ENCODE assay signal across 1 cellular context in the genomic region with DNA sequence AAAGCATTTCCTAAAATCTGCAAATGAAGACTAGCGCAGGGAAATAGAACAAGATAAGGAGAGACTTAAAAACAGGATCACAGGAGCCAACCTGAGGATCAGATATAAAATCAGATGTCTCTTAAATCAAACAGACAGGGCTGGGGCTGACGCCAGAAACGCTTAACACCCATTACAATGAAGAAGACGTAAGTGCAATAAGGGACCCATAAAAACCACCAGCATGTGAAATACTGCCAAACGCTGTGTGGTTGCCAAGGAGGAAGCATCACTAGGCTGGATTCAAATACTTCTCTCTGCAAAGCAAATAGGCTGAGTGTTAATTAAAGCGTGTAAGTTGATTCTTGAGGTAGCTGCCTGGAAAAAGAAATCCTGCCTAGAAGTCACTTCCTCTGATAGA.
TF ChIP-seq lines count a peak whose summit lies in the region.

No MANE protein-coding gene starts in this region.

TF ChIP-seq in HEK293, 187 proteins besides CTCF, POLR2A, EP300 and RAD21 (continued from another document):
- no peak for TF ChIP-seq RBAK (tag by site-specific recombination; IDR thresholded peaks at IDR 0.05)
- TF ChIP-seq ZNF792 (tag by site-specific recombination; IDR thresholded peaks at IDR 0.05): no peak
- TF ChIP-seq, protein P1, sequence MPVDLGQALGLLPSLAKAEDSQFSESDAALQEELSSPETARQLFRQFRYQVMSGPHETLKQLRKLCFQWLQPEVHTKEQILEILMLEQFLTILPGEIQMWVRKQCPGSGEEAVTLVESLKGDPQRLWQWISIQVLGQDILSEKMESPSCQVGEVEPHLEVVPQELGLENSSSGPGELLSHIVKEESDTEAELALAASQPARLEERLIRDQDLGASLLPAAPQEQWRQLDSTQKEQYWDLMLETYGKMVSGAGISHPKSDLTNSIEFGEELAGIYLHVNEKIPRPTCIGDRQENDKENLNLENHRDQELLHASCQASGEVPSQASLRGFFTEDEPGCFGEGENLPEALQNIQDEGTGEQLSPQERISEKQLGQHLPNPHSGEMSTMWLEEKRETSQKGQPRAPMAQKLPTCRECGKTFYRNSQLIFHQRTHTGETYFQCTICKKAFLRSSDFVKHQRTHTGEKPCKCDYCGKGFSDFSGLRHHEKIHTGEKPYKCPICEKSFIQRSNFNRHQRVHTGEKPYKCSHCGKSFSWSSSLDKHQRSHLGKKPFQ (tag by site-specific recombination; IDR thresholded peaks at IDR 0.05): no peak
- peak; percentile 66; the same call in 1 of the 2 replicates for TF ChIP-seq BCL11A (tag by site-specific recombination; IDR thresholded peaks at IDR 0.05; ENCODE audit: low read depth)
- TF ChIP-seq, protein P2, sequence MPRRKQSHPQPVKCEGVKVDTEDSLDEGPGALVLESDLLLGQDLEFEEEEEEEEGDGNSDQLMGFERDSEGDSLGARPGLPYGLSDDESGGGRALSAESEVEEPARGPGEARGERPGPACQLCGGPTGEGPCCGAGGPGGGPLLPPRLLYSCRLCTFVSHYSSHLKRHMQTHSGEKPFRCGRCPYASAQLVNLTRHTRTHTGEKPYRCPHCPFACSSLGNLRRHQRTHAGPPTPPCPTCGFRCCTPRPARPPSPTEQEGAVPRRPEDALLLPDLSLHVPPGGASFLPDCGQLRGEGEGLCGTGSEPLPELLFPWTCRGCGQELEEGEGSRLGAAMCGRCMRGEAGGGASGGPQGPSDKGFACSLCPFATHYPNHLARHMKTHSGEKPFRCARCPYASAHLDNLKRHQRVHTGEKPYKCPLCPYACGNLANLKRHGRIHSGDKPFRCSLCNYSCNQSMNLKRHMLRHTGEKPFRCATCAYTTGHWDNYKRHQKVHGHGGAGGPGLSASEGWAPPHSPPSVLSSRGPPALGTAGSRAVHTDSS (tag by site-specific recombination; IDR thresholded peaks at IDR 0.05): peak; percentile 65
- TF ChIP-seq ZNF394 (tag by site-specific recombination; IDR thresholded peaks at IDR 0.05; ENCODE audit: borderline replicate concordance): peak; percentile 14; the same call in 1 of the 2 replicates
- no peak for TF ChIP-seq ZNF585B (tag by site-specific recombination; IDR thresholded peaks at IDR 0.05)
TF ChIP-seq in HEK293: peak in this region for 28.
